8 cellular contexts compared by ENCODE assay signal in genomic region chr5:75236322-75237316, GRCh38. TPM values are rescaled to one million over a fixed set of nuclear protein-coding genes. Genes with fewer than 3 reads are reported as not detected.
DNase-seq lines count a peak whose midpoint lies in the region; ATAC-seq, FAIRE-seq and TF ChIP-seq lines count a peak whose summit lies in the region.

A gene with protein sequence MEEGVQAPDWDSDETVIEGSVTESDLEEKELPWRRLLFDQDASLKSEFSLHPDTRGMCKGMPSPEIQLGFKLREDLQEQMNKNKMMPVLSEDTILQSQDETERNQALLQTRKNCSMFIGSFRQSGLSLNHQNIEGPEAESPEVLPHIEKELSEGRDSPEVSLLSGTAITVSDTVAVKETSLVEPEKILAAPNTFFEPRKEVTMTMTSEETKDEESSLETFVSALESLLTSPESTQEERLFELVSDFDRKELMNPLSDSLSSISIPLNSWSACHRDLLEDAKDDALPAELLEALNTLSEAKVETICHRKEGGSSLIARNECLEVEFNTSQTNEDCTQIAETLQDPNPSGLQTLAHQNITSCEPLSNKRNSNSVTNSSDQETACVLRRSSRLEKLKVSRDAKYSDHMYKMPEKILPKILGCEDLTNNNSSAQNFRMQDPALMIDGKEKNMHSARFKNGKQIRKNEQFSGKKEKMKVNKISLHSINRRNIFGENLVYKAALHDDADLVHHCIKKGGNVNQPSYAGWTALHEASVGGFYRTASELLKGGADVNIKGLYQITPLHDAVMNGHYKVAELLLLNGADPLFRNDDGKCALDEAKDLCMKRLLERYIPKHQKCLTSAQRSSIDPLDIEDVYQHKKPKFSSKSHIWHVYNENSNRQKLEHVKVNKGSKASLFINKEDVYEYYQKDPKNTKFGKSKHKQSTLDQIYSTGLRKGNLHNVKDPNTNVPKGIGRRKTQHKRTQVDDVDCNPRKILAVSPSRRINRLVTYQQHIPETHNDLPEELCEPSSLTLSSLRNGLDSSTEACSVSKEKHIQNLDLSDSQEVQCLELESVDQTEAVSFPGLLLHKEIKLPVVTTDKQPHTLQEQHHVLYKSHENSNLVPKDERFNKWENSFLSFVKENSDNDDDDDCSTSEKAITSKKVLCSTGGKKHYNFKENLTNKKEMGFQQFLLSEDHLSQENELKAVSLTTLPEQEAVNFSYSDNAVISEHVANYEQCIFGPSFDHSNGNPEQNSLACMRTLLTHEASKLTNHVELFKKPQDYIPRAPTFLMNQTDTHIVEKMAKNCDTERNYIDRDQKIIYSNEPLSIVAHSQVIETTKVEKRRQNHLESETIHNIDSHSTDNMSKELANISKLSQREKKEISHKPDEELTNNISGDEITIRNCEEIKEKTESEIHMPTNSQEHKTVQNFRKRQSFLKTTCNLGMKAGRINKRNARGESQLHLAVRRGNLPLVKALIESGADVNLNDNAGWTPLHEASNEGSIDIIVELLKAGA (N-terminal part only) (minus strand): TSS chr5:75236878. CDS start chr5:75236686, 192 bp downstream.

- H3K9me3 ChIP-seq in right atrium auricular region = no peaks in the 10 kb centered on the region

- TF ChIP-seq CTCF in right atrium auricular region (IDR thresholded peaks at IDR 0.05) = peak; percentile 83 to 97

- H3K27me3 Mint-ChIP-seq in T-cell = no peaks in the 10 kb centered on the region

- H3K36me3 ChIP-seq in right atrium auricular region = no peaks in the 10 kb centered on the region

- peak; percentile 99 for ATAC-seq in HG02759 (IDR thresholded peaks at IDR 0.05; ENCODE audit: unreplicated experiment)
- ATAC-seq in T-cell (replicated peaks in 1 of 4) = peak; percentile 97 to 99 (median 98)

- POLR2A ChIA-PET in T-cell (lab: Charles Lee) = interaction anchor here (0.5 to 1.7 kb wide), 14 partner anchors 12 to 1676 kb away, joined by 3 to 7 read pairs (median 3); partner anchors contain the start of gene HMGCR (in 1 of the 2)

- H3K4me1 Mint-ChIP-seq in T-cell = peaks cover 8 to 18% (median 12%) of the 10 kb centered on the region in 3 donors

- peak within 1 kb of the TSS; percentile 66 to 77 for H3K4me3 ChIP-seq in right atrium auricular region

- peak within 1 kb of the TSS; percentile 96 to 99 for H3K27ac Mint-ChIP-seq in T-cell

- CTCF ChIA-PET in T-cell (lab: Charles Lee) = interaction anchor here (0.6 to 4.1 kb wide), 26 partner anchors 10 to 1307 kb away, joined by 3 to 31 read pairs (median 3); partner anchors contain the start of genes GCNT4 (in 1 of the 2) and HMGCR (in 1 of the 2)

- H3K9me3 Mint-ChIP-seq in T-cell = no peaks in the 10 kb centered on the region

- peaks cover 0 to 14% of the 10 kb centered on the region in 2 donors for H3K4me1 ChIP-seq in right atrium auricular region

- TF ChIP-seq POLR2A in GM12891 (IDR thresholded peaks at IDR 0.05; ENCODE audit: low read depth, low read length) = no peak

- FAIRE-seq in GM12891 (lab: Jason Lieb, UNC) (peak; percentile 96), urothelium cell line (lab: Jason Lieb, UNC) (peak; percentile 86)

- H3K36me3 Mint-ChIP-seq in T-cell = no peaks in the 10 kb centered on the region

- DNase-seq in GM12891 (ENCODE audit: insufficient read length, low spot score) (peak; percentile 91), NCI-H128 (lab: John Stamatoyannopoulos, UW; ENCODE audit: unreplicated experiment) (peak; percentile 52), T-cell (peak; percentile 76 to 92 (median 86)), amygdala (lab: John Stamatoyannopoulos, UW) (peak; percentile 35 to 90 (median 75)), right atrium auricular region (ENCODE audit: low spot score) (peak; percentile 75), pulmonary artery endothelial cell (ENCODE audit: low read depth, low spot score) (peak; percentile 24), urothelium cell line (ENCODE audit: low spot score) (peak; percentile 94)

- H3K4me3 Mint-ChIP-seq in T-cell = peak within 1 kb of the TSS; percentile 84 to 90 (median 89)

- peak within 1 kb of the TSS; percentile 65 to 70 for H3K27ac ChIP-seq in right atrium auricular region

- H3K27me3 ChIP-seq in right atrium auricular region = no peaks in the 10 kb centered on the region

TF ChIP-seq in GM12891, 5 proteins besides CTCF, POLR2A, EP300 and RAD21:
- TF ChIP-seq TAF1 (IDR thresholded peaks at IDR 0.05; ENCODE audit: low read depth, low read length) (0 out of 2 replicates have a peak, but pooled peaks have one; percentile 38), POLR2AphosphoS5 (IDR thresholded peaks at IDR 0.05; ENCODE audit: low read depth, low read length) (no peak)

RNA-seq across cellular contexts. Expression of the gene that starts here (rescaled TPM):
- polyA plus RNA-seq in GM12891 (2012; ENCODE audit: low read depth, missing spikeins) = 0.04 TPM
- total RNA-seq in T-cell = 1 to 10 TPM in 1 of 5 donors, under 1 TPM in 4; 0.72 to 1.3 (median 0.89) TPM
- total RNA-seq in right atrium auricular region = under 1 TPM; 0.07 to 0.08 TPM
- not detected in 2 replicates for total RNA-seq in pulmonary artery endothelial cell

Comparison
In these comparisons a context has a peak if more than half of its experiments do, and no peak if none do; other contexts are left out.
1. Peak in every context shown above with its lines: DNase-seq, ATAC-seq, H3K4me3 ChIP-seq and H3K27ac ChIP-seq.
2. Peak in DNase-seq, H3K4me3 ChIP-seq and H3K27ac ChIP-seq in right atrium auricular region; RNA of the gene not detected or under 1 TPM.
3. Peak in DNase-seq in pulmonary artery endothelial cell; RNA of the gene not detected or under 1 TPM.
4. DNase-seq: peak in every context shown above with its lines; median percentile 94 in urothelium cell line; 91 in GM12891; 86 in T-cell; 75 in amygdala; 75 in right atrium auricular region; 52 in NCI-H128; 24 in pulmonary artery endothelial cell.